In genomic region chr1:205629751-205630150, GRCh38 we compare ENCODE assay signal across 1 cellular context.
TF ChIP-seq lines count a peak whose summit lies in the region.

No MANE protein-coding gene starts in this region.

TF ChIP-seq in GM12878, 131 proteins besides CTCF, POLR2A, EP300 and RAD21:
- no peak for TF ChIP-seq HDGF (IDR thresholded peaks at IDR 0.05)
- no peak for TF ChIP-seq HDAC6 (IDR thresholded peaks at IDR 0.05; ENCODE audit: unreplicated experiment)
- TF ChIP-seq PAX8 (IDR thresholded peaks at IDR 0.05) = 0 out of 2 replicates have a peak, but pooled peaks have one; percentile 27
- 0 out of 4 replicates have a peak, but pooled peaks of 1 of the 2 experiments have one; percentile 13 for TF ChIP-seq IKZF2 (IDR thresholded peaks at IDR 0.05)
- TF ChIP-seq NFIC (IDR thresholded peaks at IDR 0.05; ENCODE audit: low read depth, low read length) = 0 out of 2 replicates have a peak, but pooled peaks have one; percentile 0
- TF ChIP-seq ZNF207 (IDR thresholded peaks at IDR 0.05; ENCODE audit: borderline replicate concordance) = no peak
- TF ChIP-seq MLLT1 (IDR thresholded peaks at IDR 0.05) = peak; percentile 19; the same call in 1 of the 2 replicates
